Comparison of ENCODE assay signal across 18 cellular contexts in genomic region chr4:184937745-184938144, GRCh38.
DNase-seq lines count a peak whose midpoint lies in the region; ATAC-seq and TF ChIP-seq lines count a peak whose summit lies in the region.
"Had no signal": no experiment of that assay in that cellular context is flagged by ENCODE, and none has a peak within 500 bp of the region (broad histone marks: within the 10 kb centered on the region; RNA-seq: fewer than 3 reads in every experiment).

No MANE protein-coding gene starts in this region.

- H3K4me3 Mint-ChIP-seq in glutamatergic neuron (ENCODE audit: unreplicated experiment) (peak overlapping the region; percentile 21), T-helper 17 cell (no peak overlapping the region)
- H3K4me3 Mint-ChIP-seq: activated naive CD8-positive, alpha-beta T cell treated with anti-CD3 and anti-CD28 coated beads for 36 hours; naive thymus-derived CD4-positive, alpha-beta T cell; stimulated activated naive CD8-positive, alpha-beta T cell treated with anti-CD3 and anti-CD28 coated beads, Interleukin-15, Interleukin-2, amounts not matched to agents 100 ng/mL and 50 ng/mL, for 24 hours had no signal

- H3K27me3 Mint-ChIP-seq in glutamatergic neuron (ENCODE audit: unreplicated experiment) (no peaks in the 10 kb centered on the region), T-helper 17 cell (peaks cover 41% of the 10 kb centered on the region)

- H3K9me3 Mint-ChIP-seq in glutamatergic neuron (ENCODE audit: unreplicated experiment) = peaks cover 8% of the 10 kb centered on the region
- H3K9me3 Mint-ChIP-seq: activated naive CD8-positive, alpha-beta T cell treated with anti-CD3 and anti-CD28 coated beads for 36 hours; naive thymus-derived CD4-positive, alpha-beta T cell; stimulated activated naive CD8-positive, alpha-beta T cell treated with anti-CD3 and anti-CD28 coated beads, Interleukin-15, Interleukin-2, amounts not matched to agents 100 ng/mL and 50 ng/mL, for 24 hours had no signal

- no peaks in the 10 kb centered on the region for H3K9me2 ChIP-seq in PC-9 (ENCODE audit: insufficient read depth)

- 0 out of 2 replicates have a peak overlapping the region, but pooled peaks have one; percentile 36 for H3K4me2 ChIP-seq in PC-9

- CTCF ChIA-PET in PC-9 (lab: Charles Lee) = interaction anchor here (1.1 kb wide), 1 partner anchor 25 kb away, joined by 3 read pairs; no protein-coding TSS in a partner anchor

- ATAC-seq in T-helper 17 cell (no peak), esophagus mucosa (no peak)
- ATAC-seq: naive thymus-derived CD4-positive, alpha-beta T cell had no signal

- H3K36me3 ChIP-seq in H7 (replicated peaks; ENCODE audit: control insufficient read depth, insufficient read depth, low read length) = no peaks in the 10 kb centered on the region
- no peaks in the 10 kb centered on the region for H3K36me3 ChIP-seq in PC-9 (ENCODE audit: low read depth)
- H3K36me3 ChIP-seq: uterus had no signal

- no peaks in the 10 kb centered on the region for H3F3A ChIP-seq in PC-9 (ENCODE audit: insufficient read depth, low read depth)

- H2AFZ ChIP-seq in PC-9 = no peak overlapping the region

- H3K4me1 ChIP-seq in PC-9 (replicated peaks; ENCODE audit: insufficient read depth) = peaks cover 31% of the 10 kb centered on the region
- H3K4me1 ChIP-seq: uterus had no signal

- no peaks in the 10 kb centered on the region for H4K20me1 ChIP-seq in PC-9 (ENCODE audit: insufficient read depth)

- no peaks in the 10 kb centered on the region for H3K79me2 ChIP-seq in PC-9 (ENCODE audit: low read depth)

- H3K4me3 ChIP-seq in H7 (ENCODE audit: insufficient read depth, low read depth, low read length) (no peak overlapping the region), PC-9 (no peak overlapping the region)
- H3K4me3 ChIP-seq: uterus had no signal

- no peaks in the 10 kb centered on the region for H3K9me3 ChIP-seq in PC-9 (ENCODE audit: insufficient read depth, low read depth)
- no peaks in the 10 kb centered on the region for H3K9me3 ChIP-seq in T-helper 17 cell (ENCODE audit: control insufficient read depth, low read length, poor library complexity, severe bottlenecking)
- H3K9me3 ChIP-seq: uterus had no signal

- peak; percentile 62 for DNase-seq in H7
- no peak for DNase-seq in PC-9
- DNase-seq in glutamatergic neuron = peak; percentile 36
- DNase-seq in NOMO-1 treated with DMSO at 0.1 percent for 48 hours (lab: John Stamatoyannopoulos, UW; ENCODE audit: unreplicated experiment) = no peak
- no peak for DNase-seq in T-helper 17 cell
- no peak for DNase-seq in NCI-H82 (lab: John Stamatoyannopoulos, UW)
- DNase-seq: activated naive CD8-positive, alpha-beta T cell treated with anti-CD3 and anti-CD28 coated beads for 36 hours; COR-L47; KBM-7; naive thymus-derived CD4-positive, alpha-beta T cell; NCI-H1436 treated with DMSO at 0.1 percent for 48 hours; stimulated activated CD4-positive, alpha-beta T cell treated with anti-CD3 and anti-CD28 coated beads, Interleukin-12 subunit alpha, Interleukin-12 subunit beta, amount 100 ng/mL, for 4 hours; T-helper 2 cell; uterus had no signal

- H3K27ac Mint-ChIP-seq in glutamatergic neuron (ENCODE audit: unreplicated experiment) = no peak overlapping the region
- H3K27ac Mint-ChIP-seq in T-helper 17 cell = no peak overlapping the region
- H3K27ac Mint-ChIP-seq: activated naive CD8-positive, alpha-beta T cell treated with anti-CD3 and anti-CD28 coated beads for 36 hours; naive thymus-derived CD4-positive, alpha-beta T cell; stimulated activated naive CD8-positive, alpha-beta T cell treated with anti-CD3 and anti-CD28 coated beads, Interleukin-15, Interleukin-2, amounts not matched to agents 100 ng/mL and 50 ng/mL, for 24 hours had no signal

- intact Hi-C loops in PC-9 (cut with micrococcal nuclease; ENCODE audit: unreplicated experiment) = loop anchor here (1.0 to 5.0 kb wide), 2 partner anchors 90 to 191 kb away; no protein-coding TSS in a partner anchor

- H3K27ac ChIP-seq in 22Rv1 = peak overlapping the region; percentile 23
- H3K27ac ChIP-seq in PC-9 = no peak overlapping the region
- H3K27ac ChIP-seq: HL-60, uterus had no signal

- POLR2A ChIA-PET in PC-9 (lab: Charles Lee; ENCODE audit: unreplicated experiment) = interaction anchor here (0.6 to 0.7 kb wide), 2 partner anchors 18 to 131 kb away, joined by 3 read pairs; no protein-coding TSS in a partner anchor

- no TSS peak for BruUV-seq in PC-9 (replicated peaks; lab: Mats Ljungman, UMichigan)

- H3K36me3 Mint-ChIP-seq in glutamatergic neuron (ENCODE audit: unreplicated experiment) (peaks cover 16% of the 10 kb centered on the region), T-helper 17 cell (ENCODE audit: low read depth) (peaks cover 2% of the 10 kb centered on the region)
- H3K36me3 Mint-ChIP-seq: activated naive CD8-positive, alpha-beta T cell treated with anti-CD3 and anti-CD28 coated beads for 36 hours; naive thymus-derived CD4-positive, alpha-beta T cell had no signal

- TF ChIP-seq CTCF in 22Rv1 (IDR thresholded peaks at IDR 0.05) = no peak
- no peak for TF ChIP-seq CTCF in PC-9 (conservative IDR thresholded peaks at IDR 0.05)
- no peak for TF ChIP-seq CTCF in glutamatergic neuron (IDR thresholded peaks at IDR 0.05; ENCODE audit: partially characterized antibody, unreplicated experiment)

- H3K4me1 Mint-ChIP-seq in glutamatergic neuron (ENCODE audit: low read depth, unreplicated experiment) = peaks cover 10% of the 10 kb centered on the region
- no peaks in the 10 kb centered on the region for H3K4me1 Mint-ChIP-seq in T-helper 17 cell

- no peaks in the 10 kb centered on the region for H3K27me3 ChIP-seq in H7 (ENCODE audit: control insufficient read depth, insufficient read depth, low read length)
- no peaks in the 10 kb centered on the region for H3K27me3 ChIP-seq in PC-9 (ENCODE audit: insufficient read depth, low read depth)
- H3K27me3 ChIP-seq: uterus had no signal

Comparison
In these comparisons a context has a peak if more than half of its experiments do, and no peak if none do; other contexts are left out.
1. DNase-seq: peak in H7 (single experiment) and glutamatergic neuron (single experiment); none in PC-9 (0 of 2), NOMO-1 treated with DMSO at 0.1 percent for 48 hours (single experiment), T-helper 17 cell (0 of 3) and NCI-H82 (single experiment).